32 cellular contexts compared by ENCODE assay signal in the genomic region with DNA sequence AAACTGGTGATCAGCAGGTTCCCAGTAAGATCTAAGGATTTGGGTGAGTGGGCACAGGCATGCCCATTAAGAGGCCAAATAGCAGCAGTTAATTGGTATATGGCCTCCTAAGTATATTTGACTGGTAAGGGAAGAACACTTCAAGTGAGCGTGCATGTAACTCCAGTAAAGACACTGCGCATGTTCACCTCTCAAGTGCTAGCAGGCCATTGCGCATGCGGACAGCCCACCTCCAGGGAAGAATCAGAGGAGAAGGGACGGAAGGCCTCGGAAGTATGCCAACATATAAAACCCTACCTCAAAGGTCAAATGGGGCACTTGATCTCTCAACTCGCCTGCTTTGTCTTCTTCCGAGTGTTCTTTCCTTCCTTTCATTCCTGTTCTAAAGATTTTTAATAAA.
"Had no signal": no experiment of that assay in that cellular context is flagged by ENCODE, and none has a peak within 500 bp of the region (broad histone marks: within the 10 kb centered on the region; RNA-seq: fewer than 3 reads in every experiment).

No MANE protein-coding gene starts in this region.

- H3K4me3 ChIP-seq: adrenal gland, body of pancreas, esophagus muscularis mucosa, gastrocnemius medialis, heart left ventricle had no signal

- H3K27me3 Mint-ChIP-seq: activated CD4-positive, alpha-beta memory T cell treated with anti-CD3 and anti-CD28 coated beads for 36 hours; activated CD4-positive, alpha-beta T cell treated with anti-CD3 and anti-CD28 coated beads, Interleukin-2, amount 10 ng/mL, durations not matched to agents 24 days and 14 days; activated CD8-positive, alpha-beta memory T cell treated with anti-CD3 and anti-CD28 coated beads, Interleukin-2, amount 10 ng/mL, durations not matched to agents 7 days and 5 days had no signal

- ATAC-seq: activated CD4-positive, alpha-beta T cell treated with anti-CD3 and anti-CD28 coated beads for 36 hours; activated CD8-positive, alpha-beta memory T cell treated with anti-CD3 and anti-CD28 coated beads, Interleukin-2, amount 10 ng/mL, durations not matched to agents 7 days and 5 days; activated CD8-positive, alpha-beta T cell treated with anti-CD3 and anti-CD28 coated beads, Interleukin-2, amount 10 ng/mL, durations not matched to agents 7 days and 5 days; activated naive CD8-positive, alpha-beta T cell treated with anti-CD3 and anti-CD28 coated beads, Interleukin-2, amount 50 U/mL, for 24 hours; body of pancreas; effector memory CD8-positive, alpha-beta T cell; foreskin keratinocyte; gastrocnemius medialis; heart left ventricle had no signal

- H3K4me1 ChIP-seq: adrenal gland, body of pancreas, esophagus muscularis mucosa, foreskin keratinocyte, gastrocnemius medialis, heart left ventricle had no signal

- H3K9me3 ChIP-seq: adrenal gland, body of pancreas, esophagus muscularis mucosa, gastrocnemius medialis had no signal

- H3K27ac ChIP-seq: adrenal gland, body of pancreas, esophagus muscularis mucosa, foreskin keratinocyte, gastrocnemius medialis, heart left ventricle had no signal

- H3K9me3 Mint-ChIP-seq: activated CD4-positive, alpha-beta memory T cell treated with anti-CD3 and anti-CD28 coated beads for 36 hours; activated CD4-positive, alpha-beta T cell treated with anti-CD3 and anti-CD28 coated beads, Interleukin-2, amount 10 ng/mL, durations not matched to agents 24 days and 14 days; activated naive CD4-positive, alpha-beta T cell treated with anti-CD3 and anti-CD28 coated beads, Interleukin-2, amount 50 U/mL, for 24 hours; activated naive CD8-positive, alpha-beta T cell treated with anti-CD3 and anti-CD28 coated beads for 36 hours; activated naive CD8-positive, alpha-beta T cell treated with anti-CD3 and anti-CD28 coated beads, Interleukin-2, amount 50 U/mL, for 24 hours; activated T-helper 1 cell treated with anti-CD3 and anti-CD28 coated beads, Interleukin-12 subunit alpha, Interleukin-12 subunit beta, Interleukin-2, Interleukin-4 antibody, amounts not matched to agents 30 ng/mL and 10 ng/mL and 1 ng/mL, durations not matched to agents 14 hours and 24 hours and 36 hours; activated T-helper 2 cell treated with anti-CD3 and anti-CD28 coated beads, Interferon-gamma antibody, Interleukin-2, Interleukin-4, amounts not matched to agents 10 μg/mL and 5 μg/mL and 100 μg/mL, durations not matched to agents 14 hours and 24 hours and 36 hours had no signal

- H3K36me3 ChIP-seq: adrenal gland, esophagus muscularis mucosa, gastrocnemius medialis, heart left ventricle had no signal

- H3K36me3 Mint-ChIP-seq: activated CD4-positive, alpha-beta memory T cell treated with anti-CD3 and anti-CD28 coated beads for 36 hours; activated CD8-positive, alpha-beta memory T cell treated with anti-CD3 and anti-CD28 coated beads, Interleukin-2, amount 10 ng/mL, durations not matched to agents 7 days and 5 days; activated naive CD4-positive, alpha-beta T cell treated with anti-CD3 and anti-CD28 coated beads, Interleukin-2, amount 50 U/mL, for 24 hours; activated naive CD8-positive, alpha-beta T cell treated with anti-CD3 and anti-CD28 coated beads for 36 hours had no signal

- H3K27ac Mint-ChIP-seq: activated CD4-positive, alpha-beta memory T cell treated with anti-CD3 and anti-CD28 coated beads for 36 hours; activated CD4-positive, alpha-beta T cell treated with anti-CD3 and anti-CD28 coated beads for 36 hours; activated CD4-positive, alpha-beta T cell treated with anti-CD3 and anti-CD28 coated beads, Interleukin-2, amount 10 ng/mL, durations not matched to agents 24 days and 14 days; activated CD8-positive, alpha-beta memory T cell treated with anti-CD3 and anti-CD28 coated beads, Interleukin-2, amount 10 ng/mL, durations not matched to agents 7 days and 5 days; activated CD8-positive, alpha-beta T cell treated with anti-CD3 and anti-CD28 coated beads, Interleukin-2, amount 10 ng/mL, durations not matched to agents 7 days and 5 days; activated naive CD4-positive, alpha-beta T cell treated with anti-CD3 and anti-CD28 coated beads for 36 hours; activated naive CD4-positive, alpha-beta T cell treated with anti-CD3 and anti-CD28 coated beads, Interleukin-2, amount 50 U/mL, for 24 hours; activated naive CD8-positive, alpha-beta T cell treated with anti-CD3 and anti-CD28 coated beads for 36 hours; activated naive CD8-positive, alpha-beta T cell treated with anti-CD3 and anti-CD28 coated beads, Interleukin-2, amount 50 U/mL, for 24 hours; activated T-helper 1 cell treated with anti-CD3 and anti-CD28 coated beads, Interleukin-12 subunit alpha, Interleukin-12 subunit beta, Interleukin-2, Interleukin-4 antibody, amounts not matched to agents 30 ng/mL and 10 ng/mL and 1 ng/mL, durations not matched to agents 14 hours and 24 hours and 36 hours; activated T-helper 2 cell treated with anti-CD3 and anti-CD28 coated beads, Interferon-gamma antibody, Interleukin-2, Interleukin-4, amounts not matched to agents 10 μg/mL and 5 μg/mL and 100 μg/mL, durations not matched to agents 14 hours and 24 hours and 36 hours; effector memory CD8-positive, alpha-beta T cell had no signal

- H3K4me1 Mint-ChIP-seq: activated CD4-positive, alpha-beta T cell treated with anti-CD3 and anti-CD28 coated beads for 36 hours; activated CD4-positive, alpha-beta T cell treated with anti-CD3 and anti-CD28 coated beads, Interleukin-2, amount 10 ng/mL, durations not matched to agents 24 days and 14 days; activated CD8-positive, alpha-beta memory T cell treated with anti-CD3 and anti-CD28 coated beads, Interleukin-2, amount 10 ng/mL, durations not matched to agents 7 days and 5 days; activated naive CD4-positive, alpha-beta T cell treated with anti-CD3 and anti-CD28 coated beads, Interleukin-2, amount 50 U/mL, for 24 hours; activated naive CD8-positive, alpha-beta T cell treated with anti-CD3 and anti-CD28 coated beads for 36 hours; activated naive CD8-positive, alpha-beta T cell treated with anti-CD3 and anti-CD28 coated beads, Interleukin-2, amount 50 U/mL, for 24 hours had no signal

- DNase-seq: activated CD4-positive, alpha-beta memory T cell treated with anti-CD3 and anti-CD28 coated beads for 36 hours; activated CD4-positive, alpha-beta T cell treated with anti-CD3 and anti-CD28 coated beads for 36 hours; activated CD4-positive, alpha-beta T cell treated with anti-CD3 and anti-CD28 coated beads, Interleukin-2, amount 10 ng/mL, durations not matched to agents 24 days and 14 days; activated CD4-positive, CD25-positive, alpha-beta regulatory T cell; activated CD4-positive, CD25-positive, alpha-beta regulatory T cell treated with anti-CD3 and anti-CD28 coated beads, Interleukin-2, amount 50 U/mL, for 72 hours; activated CD8-positive, alpha-beta memory T cell treated with anti-CD3 and anti-CD28 coated beads, Interleukin-2, amount 10 ng/mL, durations not matched to agents 7 days and 5 days; activated CD8-positive, alpha-beta memory T cell treated with anti-CD3 and anti-CD28 coated beads, Interleukin-2, amount 50 U/mL, for 4 hours; activated CD8-positive, alpha-beta T cell treated with anti-CD3 and anti-CD28 coated beads, Interleukin-2, amount 10 ng/mL, durations not matched to agents 7 days and 5 days; activated effector memory CD4-positive, alpha-beta T cell treated with anti-CD3 and anti-CD28 coated beads, Interleukin-2, amount 50 U/mL, for 16 hours; activated naive CD4-positive, alpha-beta T cell treated with anti-CD3 and anti-CD28 coated beads for 36 hours; activated naive CD8-positive, alpha-beta T cell treated with anti-CD3 and anti-CD28 coated beads for 36 hours; activated naive CD8-positive, alpha-beta T cell treated with anti-CD3 and anti-CD28 coated beads, Interleukin-2, amount 50 U/mL, for 24 hours; activated T-cell treated with anti-CD3 and anti-CD28 coated beads, Interleukin-2, amount 50 U/mL, for 1 hour; activated T-cell treated with anti-CD3 and anti-CD28 coated beads, Interleukin-2, amount 50 U/mL, for 48 hours; adrenal gland; amygdala; aorta; body of pancreas; caudate nucleus; cortex of kidney; dermis blood vessel endothelial cell; effector CD4-positive, alpha-beta T cell; effector memory CD8-positive, alpha-beta T cell; erythroblast; foreskin keratinocyte; gastrocnemius medialis; glutamatergic neuron; heart left ventricle had no signal

- H3K27me3 ChIP-seq: adrenal gland, body of pancreas, esophagus muscularis mucosa, foreskin keratinocyte, gastrocnemius medialis, heart left ventricle had no signal

- H3K4me3 Mint-ChIP-seq: activated CD4-positive, alpha-beta memory T cell treated with anti-CD3 and anti-CD28 coated beads for 36 hours; activated CD4-positive, alpha-beta T cell treated with anti-CD3 and anti-CD28 coated beads for 36 hours; activated CD4-positive, alpha-beta T cell treated with anti-CD3 and anti-CD28 coated beads, Interleukin-2, amount 10 ng/mL, durations not matched to agents 24 days and 14 days; activated CD8-positive, alpha-beta memory T cell treated with anti-CD3 and anti-CD28 coated beads, Interleukin-2, amount 10 ng/mL, durations not matched to agents 7 days and 5 days; activated CD8-positive, alpha-beta T cell treated with anti-CD3 and anti-CD28 coated beads, Interleukin-2, amount 10 ng/mL, durations not matched to agents 7 days and 5 days; activated naive CD4-positive, alpha-beta T cell treated with anti-CD3 and anti-CD28 coated beads for 36 hours; activated naive CD4-positive, alpha-beta T cell treated with anti-CD3 and anti-CD28 coated beads, Interleukin-2, amount 50 U/mL, for 24 hours; activated naive CD8-positive, alpha-beta T cell treated with anti-CD3 and anti-CD28 coated beads for 36 hours; activated naive CD8-positive, alpha-beta T cell treated with anti-CD3 and anti-CD28 coated beads, Interleukin-2, amount 50 U/mL, for 24 hours; activated T-helper 1 cell treated with anti-CD3 and anti-CD28 coated beads, Interleukin-12 subunit alpha, Interleukin-12 subunit beta, Interleukin-2, Interleukin-4 antibody, amounts not matched to agents 30 ng/mL and 10 ng/mL and 1 ng/mL, durations not matched to agents 14 hours and 24 hours and 36 hours; effector memory CD8-positive, alpha-beta T cell had no signal
